Comparison of ENCODE assay signal across 1 cellular context in the genomic region with DNA sequence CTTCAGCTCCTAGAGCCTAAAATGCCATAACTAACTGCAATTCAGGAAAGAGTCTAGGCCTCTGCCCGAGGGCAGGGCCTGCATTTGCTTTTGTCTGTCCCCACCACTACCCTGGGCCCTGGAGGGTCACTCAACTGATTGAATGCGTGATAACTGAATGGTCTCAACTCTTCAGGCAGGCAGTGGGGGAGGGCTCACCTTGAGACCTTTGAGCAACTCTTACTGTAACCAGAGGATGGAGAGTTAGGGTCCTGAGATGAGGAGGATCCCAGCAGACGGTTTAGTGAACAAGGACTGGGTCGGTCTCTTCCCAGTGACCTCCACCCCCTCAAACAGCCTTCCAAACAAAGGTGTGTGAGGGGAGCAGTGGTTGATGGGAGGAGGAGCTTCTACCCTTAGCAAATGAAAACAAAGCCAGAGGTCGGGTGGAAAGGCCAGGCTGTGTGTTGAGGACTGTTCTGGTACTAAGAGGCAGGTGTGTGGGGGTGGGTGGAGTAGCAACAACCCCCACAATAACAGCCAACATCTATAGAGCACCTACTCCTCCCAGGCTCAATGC.
TF ChIP-seq lines count a peak whose summit lies in the region.

No MANE protein-coding gene starts in this region.

TF ChIP-seq in HepG2, 621 proteins besides CTCF, POLR2A, EP300 and RAD21 (continued from another document and continues in another):
- TF ChIP-seq NR2F1 (CRISPR knock-in tag; IDR thresholded peaks at IDR 0.05) (peak in 1 of 2 experiments; percentile 8; a peak in 1 of 4 replicates), ZNF703 (CRISPR knock-in tag; IDR thresholded peaks at IDR 0.05; ENCODE audit: borderline replicate concordance) (no peak), ZNF430 (CRISPR knock-in tag; IDR thresholded peaks at IDR 0.05) (0 out of 2 replicates have a peak, but pooled peaks have one; percentile 40), HNF4A (CRISPR knock-in tag; IDR thresholded peaks at IDR 0.05) (0 out of 2 replicates have a peak, but pooled peaks have one; percentile 35), NFIC (IDR thresholded peaks at IDR 0.05; ENCODE audit: low read length) (no peak), ZNF530 (CRISPR knock-in tag; IDR thresholded peaks at IDR 0.05; ENCODE audit: low read depth) (no peak), YEATS4 (CRISPR knock-in tag; IDR thresholded peaks at IDR 0.05; ENCODE audit: borderline replicate concordance) (no peak), ZNF224 (CRISPR knock-in tag; IDR thresholded peaks at IDR 0.05) (no peak), ZNF607 (CRISPR knock-in tag; IDR thresholded peaks at IDR 0.05; ENCODE audit: borderline replicate concordance) (0 out of 2 replicates have a peak, but pooled peaks have one; percentile 32), SAP130 (CRISPR knock-in tag; IDR thresholded peaks at IDR 0.05; ENCODE audit: low read depth) (peak; percentile 60), REPIN1 (CRISPR knock-in tag; IDR thresholded peaks at IDR 0.05; ENCODE audit: borderline replicate concordance, low read depth) (peak; percentile 36; the same call in 1 of the 2 replicates), ZNF501 (CRISPR knock-in tag; IDR thresholded peaks at IDR 0.05) (peak; percentile 51; the same call in 1 of the 2 replicates), PHF21A (CRISPR knock-in tag; IDR thresholded peaks at IDR 0.05) (peak; percentile 56; the same call in 1 of the 2 replicates), SOX6 (IDR thresholded peaks at IDR 0.05) (no peak), SOX6 (CRISPR knock-in tag; IDR thresholded peaks at IDR 0.05) (peak; percentile 69; the same call in 1 of the 2 replicates), TEAD3 (CRISPR knock-in tag; optimal IDR thresholded peaks at IDR 0.05; ENCODE audit: borderline replicate concordance) (peak; percentile 9), ZNF263 (CRISPR knock-in tag; IDR thresholded peaks at IDR 0.05) (0 out of 2 replicates have a peak, but pooled peaks have one; percentile 45), MTA3 (CRISPR knock-in tag; IDR thresholded peaks at IDR 0.05) (no peak), SOX5 (CRISPR knock-in tag; IDR thresholded peaks at IDR 0.05; ENCODE audit: borderline replicate concordance) (peak; percentile 10; the same call in 1 of the 2 replicates), ZNF777 (CRISPR knock-in tag; IDR thresholded peaks at IDR 0.05) (0 out of 2 replicates have a peak, but pooled peaks have one; percentile 22), ZSCAN9 (CRISPR knock-in tag; IDR thresholded peaks at IDR 0.05; ENCODE audit: borderline replicate concordance) (0 out of 2 replicates have a peak, but pooled peaks have one; percentile 31), SRSF4 (IDR thresholded peaks at IDR 0.05; ENCODE audit: low read depth, low read length, poor library complexity, severe bottlenecking) (no peak), SP5 (CRISPR knock-in tag; IDR thresholded peaks at IDR 0.05; ENCODE audit: borderline replicate concordance, low read depth) (peak; percentile 54; the same call in 1 of the 2 replicates), NR2F6 (IDR thresholded peaks at IDR 0.05) (peak; percentile 76), NR2F6 (CRISPR knock-in tag; IDR thresholded peaks at IDR 0.05) (peak; percentile 74), ZNF543 (CRISPR knock-in tag; IDR thresholded peaks at IDR 0.05) (no peak), HOXA3 (CRISPR knock-in tag; IDR thresholded peaks at IDR 0.05) (peak; percentile 45; the same call in 1 of the 2 replicates), RXRA (CRISPR knock-in tag; IDR thresholded peaks at IDR 0.05) (0 out of 2 replicates have a peak, but pooled peaks have one; percentile 21), SOX13 (IDR thresholded peaks at IDR 0.05) (0 out of 2 replicates have a peak, but pooled peaks have one; percentile 36), SOX13 (CRISPR knock-in tag; conservative IDR thresholded peaks at IDR 0.05 in 1 of 2, IDR thresholded peaks at IDR 0.05 in 1 of 2) (peak in 1 of 2 experiments; percentile 49; a peak in 2 of 4 replicates), MEF2D (CRISPR knock-in tag; IDR thresholded peaks at IDR 0.05) (0 out of 2 replicates have a peak, but pooled peaks have one; percentile 30)
- TF ChIP-seq, protein P1, sequence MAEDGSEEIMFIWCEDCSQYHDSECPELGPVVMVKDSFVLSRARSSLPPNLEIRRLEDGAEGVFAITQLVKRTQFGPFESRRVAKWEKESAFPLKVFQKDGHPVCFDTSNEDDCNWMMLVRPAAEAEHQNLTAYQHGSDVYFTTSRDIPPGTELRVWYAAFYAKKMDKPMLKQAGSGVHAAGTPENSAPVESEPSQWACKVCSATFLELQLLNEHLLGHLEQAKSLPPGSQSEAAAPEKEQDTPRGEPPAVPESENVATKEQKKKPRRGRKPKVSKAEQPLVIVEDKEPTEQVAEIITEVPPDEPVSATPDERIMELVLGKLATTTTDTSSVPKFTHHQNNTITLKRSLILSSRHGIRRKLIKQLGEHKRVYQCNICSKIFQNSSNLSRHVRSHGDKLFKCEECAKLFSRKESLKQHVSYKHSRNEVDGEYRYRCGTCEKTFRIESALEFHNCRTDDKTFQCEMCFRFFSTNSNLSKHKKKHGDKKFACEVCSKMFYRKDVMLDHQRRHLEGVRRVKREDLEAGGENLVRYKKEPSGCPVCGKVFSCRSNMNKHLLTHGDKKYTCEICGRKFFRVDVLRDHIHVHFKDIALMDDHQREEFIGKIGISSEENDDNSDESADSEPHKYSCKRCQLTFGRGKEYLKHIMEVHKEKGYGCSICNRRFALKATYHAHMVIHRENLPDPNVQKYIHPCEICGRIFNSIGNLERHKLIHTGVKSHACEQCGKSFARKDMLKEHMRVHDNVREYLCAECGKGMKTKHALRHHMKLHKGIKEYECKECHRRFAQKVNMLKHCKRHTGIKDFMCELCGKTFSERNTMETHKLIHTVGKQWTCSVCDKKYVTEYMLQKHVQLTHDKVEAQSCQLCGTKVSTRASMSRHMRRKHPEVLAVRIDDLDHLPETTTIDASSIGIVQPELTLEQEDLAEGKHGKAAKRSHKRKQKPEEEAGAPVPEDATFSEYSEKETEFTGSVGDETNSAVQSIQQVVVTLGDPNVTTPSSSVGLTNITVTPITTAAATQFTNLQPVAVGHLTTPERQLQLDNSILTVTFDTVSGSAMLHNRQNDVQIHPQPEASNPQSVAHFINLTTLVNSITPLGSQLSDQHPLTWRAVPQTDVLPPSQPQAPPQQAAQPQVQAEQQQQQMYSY (CRISPR knock-in tag; IDR thresholded peaks at IDR 0.05): peak; percentile 32; the same call in 1 of the 2 replicates
- TF ChIP-seq, protein P2, sequence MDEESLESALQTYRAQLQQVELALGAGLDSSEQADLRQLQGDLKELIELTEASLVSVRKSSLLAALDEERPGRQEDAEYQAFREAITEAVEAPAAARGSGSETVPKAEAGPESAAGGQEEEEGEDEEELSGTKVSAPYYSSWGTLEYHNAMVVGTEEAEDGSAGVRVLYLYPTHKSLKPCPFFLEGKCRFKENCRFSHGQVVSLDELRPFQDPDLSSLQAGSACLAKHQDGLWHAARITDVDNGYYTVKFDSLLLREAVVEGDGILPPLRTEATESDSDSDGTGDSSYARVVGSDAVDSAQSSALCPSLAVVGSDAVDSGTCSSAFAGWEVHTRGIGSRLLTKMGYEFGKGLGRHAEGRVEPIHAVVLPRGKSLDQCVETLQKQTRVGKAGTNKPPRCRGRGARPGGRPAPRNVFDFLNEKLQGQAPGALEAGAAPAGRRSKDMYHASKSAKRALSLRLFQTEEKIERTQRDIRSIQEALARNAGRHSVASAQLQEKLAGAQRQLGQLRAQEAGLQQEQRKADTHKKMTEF (CRISPR knock-in tag; IDR thresholded peaks at IDR 0.05): 0 out of 2 replicates have a peak, but pooled peaks have one; percentile 13
- TF ChIP-seq, protein P3, sequence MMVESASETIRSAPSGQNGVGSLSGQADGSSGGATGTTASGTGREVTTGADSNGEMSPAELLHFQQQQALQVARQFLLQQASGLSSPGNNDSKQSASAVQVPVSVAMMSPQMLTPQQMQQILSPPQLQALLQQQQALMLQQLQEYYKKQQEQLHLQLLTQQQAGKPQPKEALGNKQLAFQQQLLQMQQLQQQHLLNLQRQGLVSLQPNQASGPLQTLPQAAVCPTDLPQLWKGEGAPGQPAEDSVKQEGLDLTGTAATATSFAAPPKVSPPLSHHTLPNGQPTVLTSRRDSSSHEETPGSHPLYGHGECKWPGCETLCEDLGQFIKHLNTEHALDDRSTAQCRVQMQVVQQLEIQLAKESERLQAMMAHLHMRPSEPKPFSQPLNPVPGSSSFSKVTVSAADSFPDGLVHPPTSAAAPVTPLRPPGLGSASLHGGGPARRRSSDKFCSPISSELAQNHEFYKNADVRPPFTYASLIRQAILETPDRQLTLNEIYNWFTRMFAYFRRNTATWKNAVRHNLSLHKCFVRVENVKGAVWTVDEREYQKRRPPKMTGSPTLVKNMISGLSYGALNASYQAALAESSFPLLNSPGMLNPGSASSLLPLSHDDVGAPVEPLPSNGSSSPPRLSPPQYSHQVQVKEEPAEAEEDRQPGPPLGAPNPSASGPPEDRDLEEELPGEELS (CRISPR knock-in tag; IDR thresholded peaks at IDR 0.05): peak; percentile 85
- TF ChIP-seq, protein P4, sequence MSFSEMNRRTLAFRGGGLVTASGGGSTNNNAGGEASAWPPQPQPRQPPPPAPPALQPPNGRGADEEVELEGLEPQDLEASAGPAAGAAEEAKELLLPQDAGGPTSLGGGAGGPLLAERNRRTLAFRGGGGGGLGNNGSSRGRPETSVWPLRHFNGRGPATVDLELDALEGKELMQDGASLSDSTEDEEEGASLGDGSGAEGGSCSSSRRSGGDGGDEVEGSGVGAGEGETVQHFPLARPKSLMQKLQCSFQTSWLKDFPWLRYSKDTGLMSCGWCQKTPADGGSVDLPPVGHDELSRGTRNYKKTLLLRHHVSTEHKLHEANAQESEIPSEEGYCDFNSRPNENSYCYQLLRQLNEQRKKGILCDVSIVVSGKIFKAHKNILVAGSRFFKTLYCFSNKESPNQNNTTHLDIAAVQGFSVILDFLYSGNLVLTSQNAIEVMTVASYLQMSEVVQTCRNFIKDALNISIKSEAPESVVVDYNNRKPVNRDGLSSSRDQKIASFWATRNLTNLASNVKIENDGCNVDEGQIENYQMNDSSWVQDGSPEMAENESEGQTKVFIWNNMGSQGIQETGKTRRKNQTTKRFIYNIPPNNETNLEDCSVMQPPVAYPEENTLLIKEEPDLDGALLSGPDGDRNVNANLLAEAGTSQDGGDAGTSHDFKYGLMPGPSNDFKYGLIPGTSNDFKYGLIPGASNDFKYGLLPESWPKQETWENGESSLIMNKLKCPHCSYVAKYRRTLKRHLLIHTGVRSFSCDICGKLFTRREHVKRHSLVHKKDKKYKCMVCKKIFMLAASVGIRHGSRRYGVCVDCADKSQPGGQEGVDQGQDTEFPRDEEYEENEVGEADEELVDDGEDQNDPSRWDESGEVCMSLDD (CRISPR knock-in tag; IDR thresholded peaks at IDR 0.05; ENCODE audit: borderline replicate concordance): no peak
- TF ChIP-seq, protein P5, sequence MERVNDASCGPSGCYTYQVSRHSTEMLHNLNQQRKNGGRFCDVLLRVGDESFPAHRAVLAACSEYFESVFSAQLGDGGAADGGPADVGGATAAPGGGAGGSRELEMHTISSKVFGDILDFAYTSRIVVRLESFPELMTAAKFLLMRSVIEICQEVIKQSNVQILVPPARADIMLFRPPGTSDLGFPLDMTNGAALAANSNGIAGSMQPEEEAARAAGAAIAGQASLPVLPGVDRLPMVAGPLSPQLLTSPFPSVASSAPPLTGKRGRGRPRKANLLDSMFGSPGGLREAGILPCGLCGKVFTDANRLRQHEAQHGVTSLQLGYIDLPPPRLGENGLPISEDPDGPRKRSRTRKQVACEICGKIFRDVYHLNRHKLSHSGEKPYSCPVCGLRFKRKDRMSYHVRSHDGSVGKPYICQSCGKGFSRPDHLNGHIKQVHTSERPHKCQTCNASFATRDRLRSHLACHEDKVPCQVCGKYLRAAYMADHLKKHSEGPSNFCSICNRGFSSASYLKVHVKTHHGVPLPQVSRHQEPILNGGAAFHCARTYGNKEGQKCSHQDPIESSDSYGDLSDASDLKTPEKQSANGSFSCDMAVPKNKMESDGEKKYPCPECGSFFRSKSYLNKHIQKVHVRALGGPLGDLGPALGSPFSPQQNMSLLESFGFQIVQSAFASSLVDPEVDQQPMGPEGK (CRISPR knock-in tag; IDR thresholded peaks at IDR 0.05): peak; percentile 77; the same call in 1 of the 2 replicates
- TF ChIP-seq, protein P6, sequence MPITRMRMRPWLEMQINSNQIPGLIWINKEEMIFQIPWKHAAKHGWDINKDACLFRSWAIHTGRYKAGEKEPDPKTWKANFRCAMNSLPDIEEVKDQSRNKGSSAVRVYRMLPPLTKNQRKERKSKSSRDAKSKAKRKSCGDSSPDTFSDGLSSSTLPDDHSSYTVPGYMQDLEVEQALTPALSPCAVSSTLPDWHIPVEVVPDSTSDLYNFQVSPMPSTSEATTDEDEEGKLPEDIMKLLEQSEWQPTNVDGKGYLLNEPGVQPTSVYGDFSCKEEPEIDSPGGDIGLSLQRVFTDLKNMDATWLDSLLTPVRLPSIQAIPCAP (CRISPR knock-in tag; IDR thresholded peaks at IDR 0.05; ENCODE audit: low read depth): no peak
- TF ChIP-seq, protein P7, sequence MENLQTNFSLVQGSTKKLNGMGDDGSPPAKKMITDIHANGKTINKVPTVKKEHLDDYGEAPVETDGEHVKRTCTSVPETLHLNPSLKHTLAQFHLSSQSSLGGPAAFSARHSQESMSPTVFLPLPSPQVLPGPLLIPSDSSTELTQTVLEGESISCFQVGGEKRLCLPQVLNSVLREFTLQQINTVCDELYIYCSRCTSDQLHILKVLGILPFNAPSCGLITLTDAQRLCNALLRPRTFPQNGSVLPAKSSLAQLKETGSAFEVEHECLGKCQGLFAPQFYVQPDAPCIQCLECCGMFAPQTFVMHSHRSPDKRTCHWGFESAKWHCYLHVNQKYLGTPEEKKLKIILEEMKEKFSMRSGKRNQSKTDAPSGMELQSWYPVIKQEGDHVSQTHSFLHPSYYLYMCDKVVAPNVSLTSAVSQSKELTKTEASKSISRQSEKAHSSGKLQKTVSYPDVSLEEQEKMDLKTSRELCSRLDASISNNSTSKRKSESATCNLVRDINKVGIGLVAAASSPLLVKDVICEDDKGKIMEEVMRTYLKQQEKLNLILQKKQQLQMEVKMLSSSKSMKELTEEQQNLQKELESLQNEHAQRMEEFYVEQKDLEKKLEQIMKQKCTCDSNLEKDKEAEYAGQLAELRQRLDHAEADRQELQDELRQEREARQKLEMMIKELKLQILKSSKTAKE (CRISPR knock-in tag; IDR thresholded peaks at IDR 0.05; ENCODE audit: borderline replicate concordance): peak; percentile 24; the same call in 1 of the 2 replicates
- TF ChIP-seq, protein P8, sequence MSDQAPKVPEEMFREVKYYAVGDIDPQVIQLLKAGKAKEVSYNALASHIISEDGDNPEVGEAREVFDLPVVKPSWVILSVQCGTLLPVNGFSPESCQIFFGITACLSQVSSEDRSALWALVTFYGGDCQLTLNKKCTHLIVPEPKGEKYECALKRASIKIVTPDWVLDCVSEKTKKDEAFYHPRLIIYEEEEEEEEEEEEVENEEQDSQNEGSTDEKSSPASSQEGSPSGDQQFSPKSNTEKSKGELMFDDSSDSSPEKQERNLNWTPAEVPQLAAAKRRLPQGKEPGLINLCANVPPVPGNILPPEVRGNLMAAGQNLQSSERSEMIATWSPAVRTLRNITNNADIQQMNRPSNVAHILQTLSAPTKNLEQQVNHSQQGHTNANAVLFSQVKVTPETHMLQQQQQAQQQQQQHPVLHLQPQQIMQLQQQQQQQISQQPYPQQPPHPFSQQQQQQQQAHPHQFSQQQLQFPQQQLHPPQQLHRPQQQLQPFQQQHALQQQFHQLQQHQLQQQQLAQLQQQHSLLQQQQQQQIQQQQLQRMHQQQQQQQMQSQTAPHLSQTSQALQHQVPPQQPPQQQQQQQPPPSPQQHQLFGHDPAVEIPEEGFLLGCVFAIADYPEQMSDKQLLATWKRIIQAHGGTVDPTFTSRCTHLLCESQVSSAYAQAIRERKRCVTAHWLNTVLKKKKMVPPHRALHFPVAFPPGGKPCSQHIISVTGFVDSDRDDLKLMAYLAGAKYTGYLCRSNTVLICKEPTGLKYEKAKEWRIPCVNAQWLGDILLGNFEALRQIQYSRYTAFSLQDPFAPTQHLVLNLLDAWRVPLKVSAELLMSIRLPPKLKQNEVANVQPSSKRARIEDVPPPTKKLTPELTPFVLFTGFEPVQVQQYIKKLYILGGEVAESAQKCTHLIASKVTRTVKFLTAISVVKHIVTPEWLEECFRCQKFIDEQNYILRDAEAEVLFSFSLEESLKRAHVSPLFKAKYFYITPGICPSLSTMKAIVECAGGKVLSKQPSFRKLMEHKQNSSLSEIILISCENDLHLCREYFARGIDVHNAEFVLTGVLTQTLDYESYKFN (CRISPR knock-in tag; conservative IDR thresholded peaks at IDR 0.05): peak; percentile 52
